In the genomic region with DNA sequence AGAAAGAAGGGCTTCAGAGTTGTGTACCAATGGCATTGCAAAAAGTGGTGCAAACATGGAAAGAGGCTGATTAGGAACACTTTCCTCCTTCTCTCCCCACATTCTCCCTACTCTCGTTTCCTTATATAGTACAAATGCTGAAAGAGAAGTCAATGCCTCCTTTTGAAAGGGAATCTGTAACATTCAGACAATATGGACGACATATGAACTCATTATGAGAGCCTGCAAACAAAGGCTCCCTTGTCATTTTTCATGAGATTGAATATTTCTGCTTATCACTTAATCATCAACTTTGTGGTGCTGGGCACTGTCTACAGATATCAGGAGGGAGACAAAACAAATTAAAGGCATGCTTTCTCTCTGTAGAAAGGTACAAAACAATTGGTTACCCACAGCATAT, we compare ENCODE assay signal across 17 cellular contexts.
DNase-seq lines count a peak whose midpoint lies in the region; TF ChIP-seq lines count a peak whose summit lies in the region.
"Had no signal": no experiment of that assay in that cellular context is flagged by ENCODE, and none has a peak within 500 bp of the region (broad histone marks: within the 10 kb centered on the region; RNA-seq: fewer than 3 reads in every experiment).

No MANE protein-coding gene starts in this region.

- H3K4me3 Mint-ChIP-seq in activated naive CD4-positive, alpha-beta T cell treated with anti-CD3 and anti-CD28 coated beads, Interleukin-2, amount 10 ng/mL, durations not matched to agents 7 days and 5 days: no peak overlapping the region
- H3K4me3 Mint-ChIP-seq in glutamatergic neuron (ENCODE audit: unreplicated experiment): no peak overlapping the region
- H3K4me3 Mint-ChIP-seq: CD14-positive monocyte; CD4-positive, alpha-beta memory T cell; CD4-positive, CD25-positive, alpha-beta regulatory T cell; CD8-positive, alpha-beta memory T cell had no signal

- H3K27ac Mint-ChIP-seq in activated naive CD4-positive, alpha-beta T cell treated with anti-CD3 and anti-CD28 coated beads, Interleukin-2, amount 10 ng/mL, durations not matched to agents 7 days and 5 days: no peak overlapping the region
- H3K27ac Mint-ChIP-seq in glutamatergic neuron (ENCODE audit: unreplicated experiment): no peak overlapping the region
- H3K27ac Mint-ChIP-seq: CD14-positive monocyte; CD4-positive, alpha-beta memory T cell; CD4-positive, CD25-positive, alpha-beta regulatory T cell; CD8-positive, alpha-beta memory T cell had no signal

- CTCF ChIA-PET in activated naive CD4-positive, alpha-beta T cell treated with anti-CD3 and anti-CD28 coated beads, Interleukin-2, amount 10 ng/mL, durations not matched to agents 7 days and 5 days (lab: Charles Lee): no interaction called here

- no peak for TF ChIP-seq CTCF in glutamatergic neuron (IDR thresholded peaks at IDR 0.05; ENCODE audit: partially characterized antibody, unreplicated experiment)

- H3K4me1 Mint-ChIP-seq in activated naive CD4-positive, alpha-beta T cell treated with anti-CD3 and anti-CD28 coated beads, Interleukin-2, amount 10 ng/mL, durations not matched to agents 7 days and 5 days: no peaks in the 10 kb centered on the region
- no peaks in the 10 kb centered on the region for H3K4me1 Mint-ChIP-seq in glutamatergic neuron (ENCODE audit: low read depth, unreplicated experiment)
- H3K4me1 Mint-ChIP-seq: CD4-positive, alpha-beta memory T cell; CD4-positive, CD25-positive, alpha-beta regulatory T cell; CD8-positive, alpha-beta memory T cell had no signal

- DNase-seq in RPMI7951 (ENCODE audit: low read depth): peak; percentile 2
- peak; percentile 30 for DNase-seq in epidermal melanocyte (ENCODE audit: insufficient read length, low spot score)
- no peak for DNase-seq in NCI-H2227 (lab: John Stamatoyannopoulos, UW; ENCODE audit: unreplicated experiment)
- DNase-seq in activated naive CD4-positive, alpha-beta T cell treated with anti-CD3 and anti-CD28 coated beads, Interleukin-2, amount 10 ng/mL, durations not matched to agents 7 days and 5 days: no peak
- DNase-seq in glutamatergic neuron: no peak
- DNase-seq: 8988T; ACHN; BE2C; C1 segment of cervical spinal cord; Caco-2; Calu3; CD4-positive, alpha-beta memory T cell; CD4-positive, CD25-positive, alpha-beta regulatory T cell; CD8-positive, alpha-beta memory T cell; DMS79 treated with DMSO at 0.1 percent for 48 hours; GF-D8 had no signal

- no peaks in the 10 kb centered on the region for H3K9me3 Mint-ChIP-seq in activated naive CD4-positive, alpha-beta T cell treated with anti-CD3 and anti-CD28 coated beads, Interleukin-2, amount 10 ng/mL, durations not matched to agents 7 days and 5 days
- H3K9me3 Mint-ChIP-seq in glutamatergic neuron (ENCODE audit: unreplicated experiment): no peaks in the 10 kb centered on the region

- no peaks in the 10 kb centered on the region for H3K36me3 Mint-ChIP-seq in activated naive CD4-positive, alpha-beta T cell treated with anti-CD3 and anti-CD28 coated beads, Interleukin-2, amount 10 ng/mL, durations not matched to agents 7 days and 5 days
- no peaks in the 10 kb centered on the region for H3K36me3 Mint-ChIP-seq in glutamatergic neuron (ENCODE audit: unreplicated experiment)
- H3K36me3 Mint-ChIP-seq: CD14-positive monocyte; CD4-positive, alpha-beta memory T cell; CD4-positive, CD25-positive, alpha-beta regulatory T cell; CD8-positive, alpha-beta memory T cell had no signal

- H3K27me3 Mint-ChIP-seq in activated naive CD4-positive, alpha-beta T cell treated with anti-CD3 and anti-CD28 coated beads, Interleukin-2, amount 10 ng/mL, durations not matched to agents 7 days and 5 days: no peaks in the 10 kb centered on the region
- no peaks in the 10 kb centered on the region for H3K27me3 Mint-ChIP-seq in glutamatergic neuron (ENCODE audit: unreplicated experiment)
- H3K27me3 Mint-ChIP-seq: CD4-positive, alpha-beta memory T cell; CD4-positive, CD25-positive, alpha-beta regulatory T cell; CD8-positive, alpha-beta memory T cell had no signal

Comparison
In these comparisons a context has a peak if more than half of its experiments do, and no peak if none do; other contexts are left out.
1. DNase-seq: peak in RPMI7951 (single experiment) and epidermal melanocyte (single experiment); none in NCI-H2227 (single experiment), activated naive CD4-positive, alpha-beta T cell treated with anti-CD3 and anti-CD28 coated beads, Interleukin-2, amount 10 ng/mL, durations not matched to agents 7 days and 5 days (single experiment) and glutamatergic neuron (single experiment).